8 cellular contexts compared by ENCODE assay signal in the genomic region with DNA sequence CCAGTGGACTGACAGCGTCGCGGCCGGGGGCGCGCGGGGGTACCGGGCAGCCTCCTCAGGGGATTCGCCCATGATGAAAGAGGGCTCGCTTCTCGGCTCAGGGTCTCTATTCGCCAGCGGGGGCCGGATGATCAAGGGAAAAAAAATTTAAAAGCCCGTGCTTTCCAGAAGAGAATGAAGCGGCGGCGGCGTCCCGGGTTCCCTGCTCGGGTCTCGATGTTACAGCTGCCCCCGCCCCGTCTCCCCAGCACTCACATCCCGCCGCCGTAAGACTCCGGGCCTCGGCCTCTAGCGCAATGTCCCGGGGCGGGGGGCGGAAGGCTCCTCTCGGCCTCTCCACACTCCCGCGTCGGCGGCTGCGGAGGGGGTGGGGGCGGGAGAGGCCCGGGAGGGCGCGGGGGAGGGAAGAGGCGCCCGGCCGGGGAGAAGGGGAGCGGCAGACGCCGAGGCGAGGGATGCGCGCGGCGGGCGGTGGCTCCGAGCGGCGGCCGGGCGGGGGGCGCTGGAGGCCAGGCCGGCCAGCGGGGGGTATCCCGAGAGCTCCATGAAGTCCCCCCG. TPM values are rescaled to one million over a fixed set of nuclear protein-coding genes. Genes with fewer than 3 reads are reported as not detected.
DNase-seq lines count a peak whose midpoint lies in the region; ATAC-seq and TF ChIP-seq lines count a peak whose summit lies in the region.

No MANE protein-coding gene starts in this region.

- H3K9me3 ChIP-seq in esophagus muscularis mucosa (no peaks in the 10 kb centered on the region), osteoblast (ENCODE audit: low read depth, low read length) (no peaks in the 10 kb centered on the region)

- no peak overlapping the region for H2AFZ ChIP-seq in osteoblast (ENCODE audit: low read length)

- H3K27ac ChIP-seq in esophagus muscularis mucosa (replicated peaks in 1 of 4): peak overlapping the region; percentile 79 to 86 (median 84)
- no peak overlapping the region for H3K27ac ChIP-seq in osteoblast (ENCODE audit: low read depth, low read length)

- H3K4me1 ChIP-seq in esophagus muscularis mucosa (peaks cover 13 to 64% (median 49%) of the 10 kb centered on the region in 4 donors), osteoblast (ENCODE audit: insufficient read depth, low read length) (no peaks in the 10 kb centered on the region)

- WGBS in esophagus muscularis mucosa: 0% methylated on average over 20 of the region's 65 CpGs

- no peaks in the 10 kb centered on the region for H3K79me2 ChIP-seq in osteoblast (ENCODE audit: insufficient read depth, low read length)

- H3K36me3 ChIP-seq in esophagus muscularis mucosa: no peaks in the 10 kb centered on the region
- no peaks in the 10 kb centered on the region for H3K36me3 ChIP-seq in osteoblast (ENCODE audit: insufficient read depth, low read length)

- no peaks in the 10 kb centered on the region for H4K20me1 ChIP-seq in osteoblast (ENCODE audit: insufficient read depth, low read length)

- intact Hi-C loops in esophagus muscularis mucosa (cut with DNase I): no loop called here

- TF ChIP-seq POLR2A in esophagus muscularis mucosa (IDR thresholded peaks at IDR 0.05; ENCODE audit: low read depth): no peak

- no peak for ATAC-seq in HG02840 (IDR thresholded peaks at IDR 0.05; ENCODE audit: low FRiP score, unreplicated experiment)

- no peak for TF ChIP-seq EP300 in esophagus muscularis mucosa (IDR thresholded peaks at IDR 0.05)

- TF ChIP-seq CTCF in WI38 (IDR thresholded peaks at IDR 0.05; ENCODE audit: low read depth, low read length) (no peak), esophagus muscularis mucosa (IDR thresholded peaks at IDR 0.05) (no peak), osteoblast (IDR thresholded peaks at IDR 0.05; ENCODE audit: extremely low read depth, low read depth, low read length) (no peak)

- peak overlapping the region; percentile 81 for H3K4me2 ChIP-seq in osteoblast (ENCODE audit: insufficient read depth, low read length)

- peak overlapping the region; percentile 58 for H3K4me3 ChIP-seq in WI38 (ENCODE audit: low read depth, low read length)
- peak overlapping the region; percentile 69 to 77 (median 72) for H3K4me3 ChIP-seq in esophagus muscularis mucosa
- peak overlapping the region; percentile 56 for H3K4me3 ChIP-seq in osteoblast (ENCODE audit: insufficient read depth, low read length)

- H3K27me3 ChIP-seq in esophagus muscularis mucosa: peaks cover 0 to 31% (median 0%) of the 10 kb centered on the region in 4 donors
- H3K27me3 ChIP-seq in osteoblast (ENCODE audit: insufficient read depth, low read length): peaks cover 57% of the 10 kb centered on the region

- DNase-seq in D341Med (ENCODE audit: low spot score): peak; percentile 73
- DNase-seq in esophagus muscularis mucosa (ENCODE audit: extremely low spot score): no peak
- DNase-seq in osteoblast (ENCODE audit: insufficient read length, low spot score, missing footprints): peak; percentile 84
- DNase-seq in HPDE6-E6E7 (ENCODE audit: extremely low spot score): no peak
- DNase-seq in hippocampal formation (lab: John Stamatoyannopoulos, UW): no peak
- no peak for DNase-seq in NCI-H345 (lab: John Stamatoyannopoulos, UW)

RNA-seq across cellular contexts. Expression of a gene that starts 4.4 kb away (rescaled TPM):
- total RNA-seq in esophagus muscularis mucosa: 10 to 100 TPM in 2 of 4 donors, 1 to 10 TPM in 2; 2.1 to 26.8 (median 14.5) TPM
- 0.29 and 0.36 TPM in 2 replicates for total RNA-seq in osteoblast

RNA-seq across cellular contexts. Expression of a gene that starts 18.7 kb away (rescaled TPM):
- 10 to 100 TPM in 1 of 4 donors, 1 to 10 TPM in 2, under 1 TPM in 1; 0.83 to 13.0 (median 7.7) TPM for total RNA-seq in esophagus muscularis mucosa
- not detected in 2 replicates for total RNA-seq in osteoblast

Comparison
In these comparisons a context has a peak if more than half of its experiments do, and no peak if none do; other contexts are left out.
1. DNase-seq: peak in D341Med (single experiment) and osteoblast (single experiment); none in esophagus muscularis mucosa (single experiment), HPDE6-E6E7 (single experiment), hippocampal formation (0 of 2) and NCI-H345 (single experiment).
2. Peak in every context shown above with its lines, with median percentiles within 50 percentile points of each other: H3K4me3 ChIP-seq.